28 cellular contexts compared by ENCODE assay signal in the genomic region with DNA sequence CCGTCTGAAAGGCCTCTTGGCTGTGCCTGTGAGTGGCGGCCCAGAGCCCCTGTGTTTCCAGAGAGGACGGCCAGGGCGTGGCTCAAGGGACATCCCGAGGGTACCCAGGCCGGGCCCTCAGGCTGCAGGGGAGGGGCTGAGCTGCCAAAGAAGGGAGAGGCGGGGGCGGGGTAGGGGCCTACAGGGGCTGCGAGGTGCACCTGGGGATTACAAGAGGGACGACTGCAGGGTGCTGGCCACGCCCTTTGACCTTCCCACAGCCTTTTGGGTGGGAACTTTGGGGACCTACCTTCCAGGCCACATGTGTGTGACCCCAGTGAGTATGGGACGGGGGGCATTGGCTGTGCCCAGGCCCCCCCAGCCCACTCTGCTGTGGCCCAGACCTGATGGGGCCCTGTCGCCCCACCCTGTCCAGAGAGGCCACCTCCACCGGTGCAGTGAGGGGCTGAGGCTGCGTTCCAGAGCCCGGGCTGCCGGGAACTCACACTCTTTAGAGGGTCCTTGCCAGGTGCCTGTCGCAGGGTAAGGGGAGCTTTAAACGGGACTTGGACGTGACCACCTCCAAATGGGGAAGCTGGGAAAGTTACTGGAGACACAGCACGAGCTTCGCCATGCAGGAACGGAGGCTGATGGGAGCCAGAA. TPM values are rescaled to one million over a fixed set of nuclear protein-coding genes. Genes with fewer than 3 reads are reported as not detected.
"Had no signal": no experiment of that assay in that cellular context is flagged by ENCODE, and none has a peak within 500 bp of the region (broad histone marks: within the 10 kb centered on the region; RNA-seq: fewer than 3 reads in every experiment).

No MANE protein-coding gene starts in this region.

- H3K27me3 Mint-ChIP-seq: activated CD8-positive, alpha-beta T cell treated with anti-CD3 and anti-CD28 coated beads for 36 hours; activated naive CD4-positive, alpha-beta T cell treated with anti-CD3 and anti-CD28 coated beads, Interleukin-2, amount 10 ng/mL, durations not matched to agents 7 days and 5 days; activated naive CD8-positive, alpha-beta T cell treated with anti-CD3 and anti-CD28 coated beads, Interleukin-2, amount 10 ng/mL, durations not matched to agents 7 days and 5 days had no signal

- H3K9me3 Mint-ChIP-seq: activated CD8-positive, alpha-beta T cell treated with anti-CD3 and anti-CD28 coated beads for 36 hours; activated naive CD4-positive, alpha-beta T cell treated with anti-CD3 and anti-CD28 coated beads, Interleukin-2, amount 10 ng/mL, durations not matched to agents 7 days and 5 days; activated naive CD8-positive, alpha-beta T cell treated with anti-CD3 and anti-CD28 coated beads, Interleukin-2, amount 10 ng/mL, durations not matched to agents 7 days and 5 days; activated T-cell treated with anti-CD3 and anti-CD28 coated beads, Interleukin-2, amount 50 U/mL, for 72 hours; activated T-helper 2 cell treated with anti-CD3 and anti-CD28 coated beads, Interferon-gamma antibody, Interleukin-2, Interleukin-4, amounts not matched to agents 10 μg/mL and 5 μg/mL and 100 μg/mL, durations not matched to agents 14 hours and 24 hours and 36 hours had no signal

- H3K4me1 ChIP-seq: adrenal gland, Peyer's patch had no signal

- H3K9me3 ChIP-seq: adrenal gland had no signal

- H3K4me1 Mint-ChIP-seq: activated naive CD4-positive, alpha-beta T cell treated with anti-CD3 and anti-CD28 coated beads, Interleukin-2, amount 10 ng/mL, durations not matched to agents 7 days and 5 days; activated naive CD8-positive, alpha-beta T cell treated with anti-CD3 and anti-CD28 coated beads, Interleukin-2, amount 10 ng/mL, durations not matched to agents 7 days and 5 days; T-cell had no signal

- H3K36me3 ChIP-seq: adrenal gland, Peyer's patch had no signal

- H3K27ac ChIP-seq: adrenal gland, Peyer's patch, RWPE1, VCaP had no signal

- DNase-seq: activated CD4-positive, CD25-positive, alpha-beta regulatory T cell; activated CD8-positive, alpha-beta memory T cell treated with anti-CD3 and anti-CD28 coated beads, Interleukin-2, amount 50 U/mL, for 4 hours; activated CD8-positive, alpha-beta T cell treated with anti-CD3 and anti-CD28 coated beads for 36 hours; activated gamma-delta T cell treated with Interleukin-2 at 50 U/mL for 16 hours; activated naive CD4-positive, alpha-beta T cell treated with anti-CD3 and anti-CD28 coated beads, Interleukin-2, amount 10 ng/mL, durations not matched to agents 7 days and 5 days; activated naive CD8-positive, alpha-beta T cell treated with anti-CD3 and anti-CD28 coated beads, Interleukin-2, amount 10 ng/mL, durations not matched to agents 7 days and 5 days; activated T-cell treated with anti-CD3 and anti-CD28 coated beads, Interleukin-2, amount 50 U/mL, for 72 hours; adrenal gland; anterior cingulate cortex; caudate nucleus; KBM-7; NCI-H1092; NCI-H1417; NCI-H1930; NCI-H2107; NCI-H446; NCI-H524; Peyer's patch; SHP77 treated with DMSO at 0.1 percent for 48 hours; T-cell; T-helper 2 cell; T1000 had no signal

- H3K4me3 ChIP-seq: adrenal gland, Peyer's patch had no signal

- H3K36me3 Mint-ChIP-seq: activated naive CD4-positive, alpha-beta T cell treated with anti-CD3 and anti-CD28 coated beads, Interleukin-2, amount 10 ng/mL, durations not matched to agents 7 days and 5 days; activated naive CD8-positive, alpha-beta T cell treated with anti-CD3 and anti-CD28 coated beads, Interleukin-2, amount 10 ng/mL, durations not matched to agents 7 days and 5 days; T-cell had no signal

- H3K27ac Mint-ChIP-seq: activated CD8-positive, alpha-beta T cell treated with anti-CD3 and anti-CD28 coated beads for 36 hours; activated naive CD4-positive, alpha-beta T cell treated with anti-CD3 and anti-CD28 coated beads, Interleukin-2, amount 10 ng/mL, durations not matched to agents 7 days and 5 days; activated naive CD8-positive, alpha-beta T cell treated with anti-CD3 and anti-CD28 coated beads, Interleukin-2, amount 10 ng/mL, durations not matched to agents 7 days and 5 days; activated T-cell treated with anti-CD3 and anti-CD28 coated beads, Interleukin-2, amount 50 U/mL, for 72 hours; activated T-helper 2 cell treated with anti-CD3 and anti-CD28 coated beads, Interferon-gamma antibody, Interleukin-2, Interleukin-4, amounts not matched to agents 10 μg/mL and 5 μg/mL and 100 μg/mL, durations not matched to agents 14 hours and 24 hours and 36 hours; T-cell had no signal

- ATAC-seq: activated CD8-positive, alpha-beta T cell treated with anti-CD3 and anti-CD28 coated beads for 36 hours; activated T-cell treated with anti-CD3 and anti-CD28 coated beads, Interleukin-2, amount 50 U/mL, for 72 hours; T-cell had no signal

- H3K27me3 ChIP-seq: adrenal gland, Peyer's patch had no signal

- H3K4me3 Mint-ChIP-seq: activated CD8-positive, alpha-beta T cell treated with anti-CD3 and anti-CD28 coated beads for 36 hours; activated naive CD4-positive, alpha-beta T cell treated with anti-CD3 and anti-CD28 coated beads, Interleukin-2, amount 10 ng/mL, durations not matched to agents 7 days and 5 days; activated naive CD8-positive, alpha-beta T cell treated with anti-CD3 and anti-CD28 coated beads, Interleukin-2, amount 10 ng/mL, durations not matched to agents 7 days and 5 days; activated T-cell treated with anti-CD3 and anti-CD28 coated beads, Interleukin-2, amount 50 U/mL, for 72 hours; T-cell had no signal

RNA-seq across cellular contexts. Expression of gene NKX6-2, which starts 19.0 kb away (rescaled TPM):
- total RNA-seq: activated CD8-positive, alpha-beta T cell treated with anti-CD3 and anti-CD28 coated beads for 36 hours; activated naive CD8-positive, alpha-beta T cell treated with anti-CD3 and anti-CD28 coated beads, Interleukin-2, amount 10 ng/mL, durations not matched to agents 7 days and 5 days; activated T-cell treated with anti-CD3 and anti-CD28 coated beads, Interleukin-2, amount 50 U/mL, for 72 hours; activated T-helper 2 cell treated with anti-CD3 and anti-CD28 coated beads, Interferon-gamma antibody, Interleukin-2, Interleukin-4, amounts not matched to agents 10 μg/mL and 5 μg/mL and 100 μg/mL, durations not matched to agents 14 hours and 24 hours and 36 hours; adrenal gland; LHCN-M2; M059J; Peyer's patch; SK-MEL-5; T-cell had no signal
